Comparison of ENCODE assay signal across 18 cellular contexts in genomic region chr3:123870033-123870432, GRCh38. TPM values are rescaled to one million over a fixed set of nuclear protein-coding genes. Genes with fewer than 3 reads are reported as not detected.
DNase-seq lines count a peak whose midpoint lies in the region; ATAC-seq, FAIRE-seq and TF ChIP-seq lines count a peak whose summit lies in the region.
"Had no signal": no experiment of that assay in that cellular context is flagged by ENCODE, and none has a peak within 500 bp of the region (broad histone marks: within the 10 kb centered on the region; RNA-seq: fewer than 3 reads in every experiment).

No MANE protein-coding gene starts in this region.

- no peak for TF ChIP-seq RAD21 in H1 (IDR thresholded peaks at IDR 0.05 in 1 of 2, conservative IDR thresholded peaks at IDR 0.05 in 1 of 2; ENCODE audit: low read depth in 2 of 2, low read length in 2 of 2)

- intact Hi-C loops in activated CD4-positive, alpha-beta T cell treated with anti-CD3 and anti-CD28 coated beads for 36 hours (cut with DNase I, micrococcal nuclease): loop anchor here in 1 of 2 experiments (5.0 kb wide), 1 partner anchor 598 kb away; no protein-coding TSS in a partner anchor
- intact Hi-C loops in PC-3 (cut with micrococcal nuclease) (loop anchor here (10.0 kb wide), 1 partner anchor 215 kb away; no protein-coding TSS in a partner anchor), esophagus muscularis mucosa (cut with DNase I) (no loop called here)

- H2BK15ac ChIP-seq in H1 (ENCODE audit: low read length): 0 out of 2 replicates have a peak overlapping the region, but pooled peaks have one; percentile 40

- H2AK5ac ChIP-seq in H1 (ENCODE audit: low read depth, low read length): no peak overlapping the region

- H3K4me3 ChIP-seq in PC-3 (ENCODE audit: low read length) (no peak overlapping the region), H1 (ENCODE audit: extremely low read depth in 1 of 4, insufficient read depth in 2 of 4, low read depth in 3 of 4, low read length in 4 of 4) (no peak overlapping the region), retinal pigment epithelial cell (ENCODE audit: low read length) (no peak overlapping the region), esophagus muscularis mucosa (no peak overlapping the region)
- H3K4me3 ChIP-seq: lung, stomach had no signal

- H3K4ac ChIP-seq in H1 (replicated peaks; ENCODE audit: insufficient read length, low read depth, low read length): no peak overlapping the region

- no peak for FAIRE-seq in H1 (lab: Jason Lieb, UNC)
- FAIRE-seq: colon had no signal

- H3F3A ChIP-seq in PC-3 (ENCODE audit: low read length, unreplicated experiment): no peaks in the 10 kb centered on the region

- H3K9ac ChIP-seq in PC-3 (ENCODE audit: low read length) (no peak overlapping the region), H1 (replicated peaks in 1 of 4; ENCODE audit: extremely low read depth in 1 of 4, low read depth in 3 of 4, low read length in 3 of 4) (no peak overlapping the region)

- CTCF ChIA-PET in activated CD4-positive, alpha-beta T cell treated with anti-CD3 and anti-CD28 coated beads for 36 hours (lab: Charles Lee): no interaction called here
- CTCF ChIA-PET in PC-3 (lab: Charles Lee) (no interaction called here), H1 (lab: Charles Lee; ENCODE audit: partially characterized antibody) (interaction anchor here (0.9 to 2.8 kb wide), 3 partner anchors 9 to 12 kb away, joined by 3 to 14 read pairs (median 5); no protein-coding TSS in a partner anchor)

- H3K4me1 ChIP-seq in PC-3 (ENCODE audit: insufficient read depth, low read length) (peaks cover 12% of the 10 kb centered on the region), H1 (replicated peaks in 1 of 4; ENCODE audit: control insufficient read depth in 3 of 4, insufficient read depth in 4 of 4, low read length in 3 of 4) (peaks cover 0 to 5% (median 0%) of the 10 kb centered on the region in 4 experiments; a peak in 1 of 7 replicates), esophagus muscularis mucosa (peaks cover 0 to 8% (median 4%) of the 10 kb centered on the region in 4 donors)
- H3K4me1 ChIP-seq: stomach had no signal

- no peaks in the 10 kb centered on the region for H3K9me3 Mint-ChIP-seq in activated CD4-positive, alpha-beta T cell treated with anti-CD3 and anti-CD28 coated beads for 36 hours (ENCODE audit: low read depth)

- no peaks in the 10 kb centered on the region for H3K27me3 ChIP-seq in PC-3 (ENCODE audit: low read length)
- H3K27me3 ChIP-seq in H1 (replicated peaks in 1 of 4; ENCODE audit: control insufficient read depth in 3 of 4, extremely low read depth in 1 of 4, insufficient read depth in 3 of 4, low read length in 3 of 4): no peaks in the 10 kb centered on the region
- H3K27me3 ChIP-seq in esophagus muscularis mucosa: no peaks in the 10 kb centered on the region
- H3K27me3 ChIP-seq: stomach had no signal

- H3K18ac ChIP-seq in H1 (ENCODE audit: extremely low read depth, low read length): no peak overlapping the region

- H3K4me2 ChIP-seq in PC-3 (ENCODE audit: low read length): 0 out of 2 replicates have a peak overlapping the region, but pooled peaks have one; percentile 21
- no peak overlapping the region for H3K4me2 ChIP-seq in H1 (ENCODE audit: insufficient read depth in 1 of 2, low read depth in 2 of 2, low read length in 2 of 2)

- H2BK12ac ChIP-seq in H1 (ENCODE audit: low read depth, low read length): no peak overlapping the region

- POLR2A ChIA-PET in activated CD4-positive, alpha-beta T cell treated with anti-CD3 and anti-CD28 coated beads for 36 hours (lab: Charles Lee): no interaction called here
- POLR2A ChIA-PET in PC-3 (lab: Charles Lee; ENCODE audit: unreplicated experiment): no interaction called here
- POLR2A ChIA-PET in H1 (lab: Charles Lee; ENCODE audit: partially characterized antibody): interaction anchor here (0.9 to 1.4 kb wide), 4 partner anchors 9 to 14 kb away, joined by 3 to 5 read pairs (median 4); partner anchors contain the start of gene MYLK

- no peak overlapping the region for H4K8ac ChIP-seq in H1 (ENCODE audit: extremely low read depth, insufficient read depth, low read length)

- no peak overlapping the region for H4K91ac ChIP-seq in H1 (replicated peaks; ENCODE audit: insufficient read length, low read length)

- peaks cover 14% of the 10 kb centered on the region for H3K27me3 Mint-ChIP-seq in activated CD4-positive, alpha-beta T cell treated with anti-CD3 and anti-CD28 coated beads for 36 hours

- no peak overlapping the region for H3K14ac ChIP-seq in H1 (ENCODE audit: insufficient read length)

- no peak overlapping the region for H3K4me3 Mint-ChIP-seq in activated CD4-positive, alpha-beta T cell treated with anti-CD3 and anti-CD28 coated beads for 36 hours
- H3K4me3 Mint-ChIP-seq: activated naive CD8-positive, alpha-beta T cell had no signal

- H3K79me2 ChIP-seq in PC-3 (ENCODE audit: low read length) (no peaks in the 10 kb centered on the region), H1 (ENCODE audit: control insufficient read depth in 1 of 2, insufficient read depth in 2 of 2, low read length in 2 of 2) (peaks cover 0 to 3% of the 10 kb centered on the region in 2 experiments; a peak in 1 of 4 replicates)

- no peak overlapping the region for H3K56ac ChIP-seq in H1 (replicated peaks; ENCODE audit: insufficient read length, low read depth, low read length)

- H2BK5ac ChIP-seq in H1 (ENCODE audit: low read depth, low read length): no peak overlapping the region

- 100% methylated on average over 1 of the region's 1 CpG; no CpG with 5 or more reads in 1 of the 2 experiments for WGBS in H1 (ENCODE audit: extremely low coverage in 1 of 2, insufficient coverage in 1 of 2, insufficient read length in 1 of 2, insufficient replicate concordance in 2 of 2, low coverage in 1 of 2, low lambda C conversion rate in 2 of 2, missing lambda C conversion rate in 1 of 2), 2 experiments
- WGBS in esophagus muscularis mucosa: no CpG with 5 or more reads among the region's 1 CpG

- H4K5ac ChIP-seq in H1 (ENCODE audit: insufficient read length, low read depth, low read length): no peak overlapping the region

- H2BK20ac ChIP-seq in H1 (ENCODE audit: low read length): no peak overlapping the region

- ATAC-seq in activated CD4-positive, alpha-beta T cell treated with anti-CD3 and anti-CD28 coated beads for 36 hours: peak; percentile 76
- peak; percentile 93 for ATAC-seq in PC-3
- ATAC-seq: sciatic nerve had no signal

- no peak overlapping the region for H3K27ac ChIP-seq in PC-3 (ENCODE audit: low read length)
- no peak overlapping the region for H3K27ac ChIP-seq in H1 (ENCODE audit: low read depth, low read length)
- no peak overlapping the region for H3K27ac ChIP-seq in esophagus muscularis mucosa (replicated peaks in 1 of 4)
- H3K27ac ChIP-seq: 22Rv1, stomach had no signal

- TF ChIP-seq POLR2A in H1 (IDR thresholded peaks at IDR 0.05; ENCODE audit: control extremely low read depth in 1 of 2, low read depth in 2 of 2, low read length in 2 of 2) (no peak), esophagus muscularis mucosa (IDR thresholded peaks at IDR 0.05; ENCODE audit: low read depth) (no peak)

- H3K23me2 ChIP-seq in H1 (ENCODE audit: low read depth, low read length): no peaks in the 10 kb centered on the region

- no peaks in the 10 kb centered on the region for H3K36me3 ChIP-seq in PC-3 (ENCODE audit: low read depth, low read length)
- H3K36me3 ChIP-seq in H1 (ENCODE audit: control insufficient read depth in 2 of 4, insufficient read depth in 4 of 4, low read length in 3 of 4): no peaks in the 10 kb centered on the region
- H3K36me3 ChIP-seq in esophagus muscularis mucosa: no peaks in the 10 kb centered on the region
- H3K36me3 ChIP-seq: stomach had no signal

- H2AFZ ChIP-seq in PC-3 (ENCODE audit: low read length) (peak overlapping the region; percentile 6; the same call in 1 of the 2 replicates), H1 (ENCODE audit: low read length) (no peak overlapping the region)

- H3K23ac ChIP-seq in H1 (ENCODE audit: insufficient read length): no peak overlapping the region

- TF ChIP-seq CTCF in PC-3 (conservative IDR thresholded peaks at IDR 0.05; ENCODE audit: low read depth, low read length) (no peak), H1 (IDR thresholded peaks at IDR 0.05; ENCODE audit: control extremely low read depth in 1 of 3, insufficient read depth in 1 of 3, low read depth in 1 of 3, low read length in 3 of 3) (no peak), retinal pigment epithelial cell (conservative IDR thresholded peaks at IDR 0.05; ENCODE audit: low read depth, low read length) (no peak), esophagus muscularis mucosa (IDR thresholded peaks at IDR 0.05) (no peak)

- TF ChIP-seq EP300 in H1 (IDR thresholded peaks at IDR 0.05; ENCODE audit: borderline replicate concordance in 1 of 2, low read depth in 2 of 2, low read length in 2 of 2): no peak
- TF ChIP-seq EP300 in esophagus muscularis mucosa (IDR thresholded peaks at IDR 0.05): no peak

- no peaks in the 10 kb centered on the region for H3K9me2 ChIP-seq in PC-3 (replicated peaks; ENCODE audit: low read length)

- H4K20me1 ChIP-seq in PC-3 (ENCODE audit: low read length) (no peaks in the 10 kb centered on the region), H1 (replicated peaks in 1 of 2; ENCODE audit: control insufficient read depth in 1 of 2, insufficient read depth in 2 of 2, low read length in 2 of 2) (no peaks in the 10 kb centered on the region)

- H3K79me1 ChIP-seq in H1 (ENCODE audit: low read depth, low read length): no peaks in the 10 kb centered on the region; the same call in 1 of the 2 replicates

- no peak overlapping the region for H3K27ac Mint-ChIP-seq in activated CD4-positive, alpha-beta T cell treated with anti-CD3 and anti-CD28 coated beads for 36 hours
- H3K27ac Mint-ChIP-seq: activated naive CD8-positive, alpha-beta T cell had no signal

- H3K36me3 Mint-ChIP-seq in activated CD4-positive, alpha-beta T cell treated with anti-CD3 and anti-CD28 coated beads for 36 hours (ENCODE audit: low read depth): no peaks in the 10 kb centered on the region
- H3K36me3 Mint-ChIP-seq: activated naive CD8-positive, alpha-beta T cell had no signal

- H2BK120ac ChIP-seq in H1 (replicated peaks; ENCODE audit: low read depth, low read length): no peak overlapping the region

- DNase-seq in activated CD4-positive, alpha-beta T cell treated with anti-CD3 and anti-CD28 coated beads for 36 hours: peak; percentile 10
- DNase-seq in activated CD4-positive, alpha-beta T cell treated with anti-CD3 and anti-CD28 coated beads, Interleukin-2, amount 50 U/mL, for 1 hour: no peak
- DNase-seq in PC-3: peak; percentile 76
- no peak for DNase-seq in H1 (ENCODE audit: low read depth in 1 of 2, low spot score in 2 of 2)
- DNase-seq in retinal pigment epithelial cell (ENCODE audit: low read depth): peak; percentile 13
- no peak for DNase-seq in SKM-1 treated with dmso at 0.1 percent for 144 hours (lab: John Stamatoyannopoulos, UW; ENCODE audit: unreplicated experiment)
- no peak for DNase-seq in NCI-H82 (lab: John Stamatoyannopoulos, UW)
- DNase-seq in esophagus muscularis mucosa (ENCODE audit: extremely low spot score): no peak
- DNase-seq: COR-L47, H7, NCI-H1048, NCI-H2171 treated with DMSO at 0.1 percent for 48 hours, stomach had no signal

- no peaks in the 10 kb centered on the region for H3K4me1 Mint-ChIP-seq in activated CD4-positive, alpha-beta T cell treated with anti-CD3 and anti-CD28 coated beads for 36 hours

- no TSS peak for BruUV-seq in PC-3 (replicated peaks; lab: Mats Ljungman, UMichigan)

- H3K9me3 ChIP-seq in PC-3 (ENCODE audit: low read length) (no peaks in the 10 kb centered on the region), H1 (ENCODE audit: insufficient read depth in 2 of 2, low read depth in 1 of 2, low read length in 1 of 2) (no peaks in the 10 kb centered on the region), esophagus muscularis mucosa (no peaks in the 10 kb centered on the region)

RNA-seq across cellular contexts. Expression of gene MYLK, which starts 14.1 kb away (rescaled TPM):
- total RNA-seq in activated CD4-positive, alpha-beta T cell treated with anti-CD3 and anti-CD28 coated beads for 36 hours: under 1 TPM in 1 of 2 experiments, not detected in 1; 0.07 TPM
- total RNA-seq in PC-3 (2014; rRNA removed): 6.9 and 8.7 TPM in 2 replicates
- 15.5 and 21.3 TPM in 2 replicates for total RNA-seq in H1 (2021; fragmentation: NEBNext Ultra II Directional; extraction: Animal tissue kit (Norgen Biotek cat#: 25700))
- polyA plus RNA-seq in H1 (2011; rRNA removed): 7.3 and 11.6 TPM in 2 replicates
- 7.0 TPM for polyA plus RNA-seq in H1 (2011; cell fraction: cytosol; rRNA removed)
- 22.5 TPM for polyA plus RNA-seq in H1 (2011; cell fraction: nucleus; rRNA removed)
- polyA plus RNA-seq in H1 (2012, experiment 1 of 2): 7.8 to 11.2 TPM (median 9.7 TPM) in 4 replicates
- 0.96 TPM for polyA plus RNA-seq in H1 (2012, experiment 2 of 2)
- polyA plus RNA-seq in H1 (2013, experiment 1 of 2): 11.4 TPM
- polyA plus RNA-seq in H1 (2013, experiment 2 of 2): 13.3 TPM
- polyA minus RNA-seq in H1 (2011; rRNA and poly(A)+ RNA removed): 31.6 and 34.2 TPM in 2 replicates
- polyA minus RNA-seq in H1 (2011; cell fraction: cytosol; rRNA and poly(A)+ RNA removed): 9.7 TPM
- polyA minus RNA-seq in H1 (2011; cell fraction: nucleus; rRNA and poly(A)+ RNA removed): 30.5 TPM
- 1,000 to 10,000 TPM; 1,983 to 3,208 (median 2,554) TPM for total RNA-seq in esophagus muscularis mucosa

Comparison
In these comparisons a context has a peak if more than half of its experiments do, and no peak if none do; other contexts are left out.
1. DNase-seq: peak in activated CD4-positive, alpha-beta T cell treated with anti-CD3 and anti-CD28 coated beads for 36 hours (single experiment), PC-3 (single experiment) and retinal pigment epithelial cell (single experiment); none in activated CD4-positive, alpha-beta T cell treated with anti-CD3 and anti-CD28 coated beads, Interleukin-2, amount 50 U/mL, for 1 hour (single experiment), H1 (0 of 2), SKM-1 treated with dmso at 0.1 percent for 144 hours (single experiment), NCI-H82 (single experiment) and esophagus muscularis mucosa (single experiment).
2. RNA of gene MYLK, which starts 14.1 kb away (total RNA-seq): 1,983 to 3,208 TPM in esophagus muscularis mucosa; 15.5 to 21.3 TPM in H1, 6.9 to 8.7 TPM in PC-3 and 0.07 TPM in activated CD4-positive, alpha-beta T cell treated with anti-CD3 and anti-CD28 coated beads for 36 hours; every median in the first group is over 10 times any median in the second.